In the genomic region with DNA sequence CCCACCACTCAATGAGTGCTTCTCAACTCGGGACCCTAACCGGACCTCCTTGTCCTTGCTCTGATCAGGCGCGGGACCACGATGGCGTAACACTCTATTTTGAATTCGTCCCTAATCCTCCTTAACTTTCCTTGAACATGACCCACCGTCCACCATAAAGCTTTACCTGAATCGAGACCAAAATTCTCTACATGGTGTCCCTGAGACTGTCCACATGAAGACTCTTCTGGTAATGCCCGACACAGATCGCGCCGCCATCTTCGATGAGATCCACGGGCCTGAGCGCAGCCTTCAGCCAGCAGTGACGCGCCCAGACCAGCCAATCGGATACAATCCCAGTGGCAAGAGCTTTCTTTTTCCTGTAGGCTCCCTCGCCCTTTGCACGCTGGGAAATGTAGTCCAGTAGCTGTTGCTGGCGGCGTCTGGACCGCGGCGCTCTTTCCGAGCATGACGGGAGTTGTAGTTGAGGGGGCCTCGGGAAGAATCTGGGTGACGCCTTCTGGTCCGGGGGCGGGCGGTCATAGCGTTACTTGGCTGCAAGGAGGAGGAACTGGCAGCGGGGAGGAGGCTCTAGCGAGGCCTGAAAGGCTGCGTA, we compare ENCODE assay signal across 8 cellular contexts. TPM values are rescaled to one million over a fixed set of nuclear protein-coding genes. Genes with fewer than 3 reads are reported as not detected.
DNase-seq lines count a peak whose midpoint lies in the region; TF ChIP-seq lines count a peak whose summit lies in the region.

A gene (minus strand): TSS at position 284 of the 595 bp plus-strand sequence. CDS start 26 bp downstream, at position 258.
A gene (plus strand): TSS at position 517 of the 595 bp plus-strand sequence. CDS start 306 bp downstream, outside the sequence.

- H3K27me3 ChIP-seq in suprapubic skin, result no peaks in the 10 kb centered on the region

- DNase-seq in GM03348 (ENCODE audit: low spot score) (peak; percentile 97), HFF-Myc (ENCODE audit: extremely low read depth, low read depth) (peak; percentile 98), NAMALWA (ENCODE audit: low spot score) (peak; percentile 99), SK-N-DZ (ENCODE audit: low spot score) (peak; percentile 97), globus pallidus (ENCODE audit: low spot score) (peak; percentile 100), nucleus accumbens (lab: John Stamatoyannopoulos, UW) (peak; percentile 71 to 100 (median 99)), suprapubic skin (ENCODE audit: low spot score in 2 of 2) (peak; percentile 98 to 99)
- DNase-seq in activated naive CD4-positive, alpha-beta T cell treated with anti-CD3 and anti-CD28 coated beads, Interleukin-2, amount 50 U/mL, for 16 hours, result peak; percentile 96

- WGBS in suprapubic skin, result under 1% methylated on average over 35 of the region's 37 CpGs

- TF ChIP-seq CTCF in HFF-Myc (IDR thresholded peaks at IDR 0.05; ENCODE audit: low read depth, low read length, missing control alignments) (no peak), suprapubic skin (IDR thresholded peaks at IDR 0.05) (no peak)

- H3K27ac ChIP-seq in suprapubic skin, result peak within 1 kb of the TSS; percentile 89

- H3K4me3 ChIP-seq in HFF-Myc (replicated peaks; ENCODE audit: low read depth, low read length) (peak within 1 kb of the TSS; percentile 94), suprapubic skin (peak within 1 kb of the TSS; percentile 78)

- TF ChIP-seq POLR2A in suprapubic skin (IDR thresholded peaks at IDR 0.05), result peak in 1 of 2 donors; percentile 86

- H3K4me1 ChIP-seq in suprapubic skin, result peaks cover 36% of the 10 kb centered on the region

- H3K9me3 ChIP-seq in suprapubic skin, result no peaks in the 10 kb centered on the region

- no peak for TF ChIP-seq EP300 in suprapubic skin (IDR thresholded peaks at IDR 0.05)

- H3K36me3 ChIP-seq in suprapubic skin, result peaks cover 33% of the 10 kb centered on the region

RNA-seq across cellular contexts. Expression of the first gene that starts in this region (rescaled TPM):
- polyA plus RNA-seq in SK-N-DZ (2014; cell fraction: cytosol; rRNA removed), result 14.9 and 20.9 TPM in 2 replicates
- polyA plus RNA-seq in SK-N-DZ (2014; cell fraction: nucleus; rRNA removed), result 22.9 and 25.9 TPM in 2 replicates
- total RNA-seq in suprapubic skin, result 10 to 100 TPM in 3 of 4 donors, 1 to 10 TPM in 1; 6.8 to 13.0 (median 11.2) TPM

RNA-seq across cellular contexts. Expression of the second gene that starts in this region (rescaled TPM):
- polyA plus RNA-seq in SK-N-DZ (2014; cell fraction: cytosol; rRNA removed), result 10.0 and 13.6 TPM in 2 replicates
- 7.6 and 10.8 TPM in 2 replicates for polyA plus RNA-seq in SK-N-DZ (2014; cell fraction: nucleus; rRNA removed)
- total RNA-seq in suprapubic skin, result 10 to 100 TPM in 2 of 4 donors, 1 to 10 TPM in 2; 6.1 to 14.9 (median 10.2) TPM

Comparison
In these comparisons a context has a peak if more than half of its experiments do, and no peak if none do; other contexts are left out.
1. Peak in every context shown above with its lines: DNase-seq, H3K4me3 ChIP-seq and H3K27ac ChIP-seq.